ENCODE assay signal across 12 cellular contexts in genomic region chr19:12794936-12795335, GRCh38. TPM values are rescaled to one million over a fixed set of nuclear protein-coding genes. Genes with fewer than 3 reads are reported as not detected.
DNase-seq lines count a peak whose midpoint lies in the region; ATAC-seq and TF ChIP-seq lines count a peak whose summit lies in the region.
"Had no signal": no experiment of that assay in that cellular context is flagged by ENCODE, and none has a peak within 500 bp of the region (broad histone marks: within the 10 kb centered on the region; RNA-seq: fewer than 3 reads in every experiment).

No MANE protein-coding gene starts in this region.

- CTCF ChIA-PET in activated CD4-positive, alpha-beta T cell treated with anti-CD3 and anti-CD28 coated beads, Interleukin-2, amount 10 ng/mL, durations not matched to agents 7 days and 5 days (lab: Charles Lee): interaction anchor here (3.6 to 11.5 kb wide), 4 partner anchors 13 to 52 kb away, joined by 21 to 211 read pairs (median 66); partner anchors contain the start of gene HOOK2
- CTCF ChIA-PET in activated CD8-positive, alpha-beta T cell treated with anti-CD3 and anti-CD28 coated beads, Interleukin-2, amount 10 ng/mL, durations not matched to agents 7 days and 5 days (lab: Charles Lee): interaction anchor here (1.1 to 11.4 kb wide), 10 partner anchors 12 to 872 kb away, joined by 3 to 390 read pairs (median 14); partner anchors contain the start of gene HOOK2

- POLR2A ChIA-PET in activated CD4-positive, alpha-beta T cell treated with anti-CD3 and anti-CD28 coated beads, Interleukin-2, amount 10 ng/mL, durations not matched to agents 7 days and 5 days (lab: Charles Lee): no interaction called here
- POLR2A ChIA-PET in activated CD8-positive, alpha-beta T cell treated with anti-CD3 and anti-CD28 coated beads, Interleukin-2, amount 10 ng/mL, durations not matched to agents 7 days and 5 days (lab: Charles Lee): interaction anchor here (1.3 to 8.4 kb wide), 4 partner anchors 19 to 114 kb away, joined by 3 to 380 read pairs (median 4); partner anchors contain the start of gene HOOK2

- H3K36me3 Mint-ChIP-seq in activated CD4-positive, alpha-beta T cell treated with anti-CD3 and anti-CD28 coated beads, Interleukin-2, amount 10 ng/mL, durations not matched to agents 7 days and 5 days (ENCODE audit: low read depth): peaks cover 18% of the 10 kb centered on the region
- H3K36me3 Mint-ChIP-seq in activated CD8-positive, alpha-beta T cell treated with anti-CD3 and anti-CD28 coated beads, Interleukin-2, amount 10 ng/mL, durations not matched to agents 7 days and 5 days (ENCODE audit: low read depth): peaks cover 21% of the 10 kb centered on the region

- H3K27me3 ChIP-seq in gastroesophageal sphincter: no peaks in the 10 kb centered on the region
- H3K27me3 ChIP-seq: pancreas had no signal

- TF ChIP-seq POLR2A in gastroesophageal sphincter (IDR thresholded peaks at IDR 0.05): no peak

- peak overlapping the region; percentile 74 for H3K4me3 Mint-ChIP-seq in activated CD4-positive, alpha-beta T cell treated with anti-CD3 and anti-CD28 coated beads, Interleukin-2, amount 10 ng/mL, durations not matched to agents 7 days and 5 days
- peak overlapping the region; percentile 65 for H3K4me3 Mint-ChIP-seq in activated CD8-positive, alpha-beta T cell treated with anti-CD3 and anti-CD28 coated beads, Interleukin-2, amount 10 ng/mL, durations not matched to agents 7 days and 5 days
- peak overlapping the region; percentile 90 to 91 for H3K4me3 Mint-ChIP-seq in stimulated activated naive CD8-positive, alpha-beta T cell treated with anti-CD3 and anti-CD28 coated beads, Interleukin-15, amount 100 ng/mL, for 72 hours

- no peaks in the 10 kb centered on the region for H3K27me3 Mint-ChIP-seq in activated CD4-positive, alpha-beta T cell treated with anti-CD3 and anti-CD28 coated beads, Interleukin-2, amount 10 ng/mL, durations not matched to agents 7 days and 5 days
- no peaks in the 10 kb centered on the region for H3K27me3 Mint-ChIP-seq in activated CD8-positive, alpha-beta T cell treated with anti-CD3 and anti-CD28 coated beads, Interleukin-2, amount 10 ng/mL, durations not matched to agents 7 days and 5 days (ENCODE audit: low read depth)
- H3K27me3 Mint-ChIP-seq in stimulated activated naive CD8-positive, alpha-beta T cell treated with anti-CD3 and anti-CD28 coated beads, Interleukin-15, amount 100 ng/mL, for 72 hours: no peaks in the 10 kb centered on the region

- no peak for TF ChIP-seq CTCF in gastroesophageal sphincter (IDR thresholded peaks at IDR 0.05)

- no peak for ATAC-seq in activated CD8-positive, alpha-beta T cell treated with anti-CD3 and anti-CD28 coated beads, Interleukin-2, amount 10 ng/mL, durations not matched to agents 7 days and 5 days
- ATAC-seq in gastroesophageal sphincter: no peak
- ATAC-seq in stimulated activated naive CD8-positive, alpha-beta T cell treated with anti-CD3 and anti-CD28 coated beads, Interleukin-15, amount 100 ng/mL, for 72 hours: no peak
- ATAC-seq: pancreas had no signal

- H3K27ac ChIP-seq in gastroesophageal sphincter: peak overlapping the region in 3 of 4 donors; percentile 8 to 100 (median 98)
- H3K27ac ChIP-seq: SK-N-MC had no signal

- peaks cover 0 to 32% of the 10 kb centered on the region in 2 donors for H3K36me3 ChIP-seq in gastroesophageal sphincter

- TF ChIP-seq EP300 in gastroesophageal sphincter (IDR thresholded peaks at IDR 0.05): no peak

- peak overlapping the region; percentile 95 for H3K27ac Mint-ChIP-seq in activated CD4-positive, alpha-beta T cell treated with anti-CD3 and anti-CD28 coated beads, Interleukin-2, amount 10 ng/mL, durations not matched to agents 7 days and 5 days
- peak overlapping the region; percentile 93 for H3K27ac Mint-ChIP-seq in activated CD8-positive, alpha-beta T cell treated with anti-CD3 and anti-CD28 coated beads, Interleukin-2, amount 10 ng/mL, durations not matched to agents 7 days and 5 days
- no peak overlapping the region for H3K27ac Mint-ChIP-seq in stimulated activated naive CD8-positive, alpha-beta T cell treated with anti-CD3 and anti-CD28 coated beads, Interleukin-15, amount 100 ng/mL, for 72 hours

- H3K9me3 ChIP-seq in gastroesophageal sphincter: no peaks in the 10 kb centered on the region
- H3K9me3 ChIP-seq: pancreas had no signal

- no peaks in the 10 kb centered on the region for H3K9me3 Mint-ChIP-seq in activated CD4-positive, alpha-beta T cell treated with anti-CD3 and anti-CD28 coated beads, Interleukin-2, amount 10 ng/mL, durations not matched to agents 7 days and 5 days
- no peaks in the 10 kb centered on the region for H3K9me3 Mint-ChIP-seq in activated CD8-positive, alpha-beta T cell treated with anti-CD3 and anti-CD28 coated beads, Interleukin-2, amount 10 ng/mL, durations not matched to agents 7 days and 5 days (ENCODE audit: insufficient read depth)
- no peaks in the 10 kb centered on the region for H3K9me3 Mint-ChIP-seq in stimulated activated naive CD8-positive, alpha-beta T cell treated with anti-CD3 and anti-CD28 coated beads, Interleukin-15, amount 100 ng/mL, for 72 hours

- WGBS in gastroesophageal sphincter (ENCODE audit: low coverage in 1 of 2), 2 donors: 84 to 91% methylated on average over 5 to 9 of the region's 9 CpGs

- peaks cover 39% of the 10 kb centered on the region for H3K4me1 Mint-ChIP-seq in activated CD4-positive, alpha-beta T cell treated with anti-CD3 and anti-CD28 coated beads, Interleukin-2, amount 10 ng/mL, durations not matched to agents 7 days and 5 days
- peaks cover 39% of the 10 kb centered on the region for H3K4me1 Mint-ChIP-seq in activated CD8-positive, alpha-beta T cell treated with anti-CD3 and anti-CD28 coated beads, Interleukin-2, amount 10 ng/mL, durations not matched to agents 7 days and 5 days (ENCODE audit: low read depth)
- H3K4me1 Mint-ChIP-seq in stimulated activated naive CD8-positive, alpha-beta T cell treated with anti-CD3 and anti-CD28 coated beads, Interleukin-15, amount 100 ng/mL, for 72 hours: peaks cover 34% of the 10 kb centered on the region

- peaks cover 0 to 50% (median 9%) of the 10 kb centered on the region in 3 donors for H3K4me1 ChIP-seq in gastroesophageal sphincter

- DNase-seq in activated CD4-positive, alpha-beta T cell treated with anti-CD3 and anti-CD28 coated beads, Interleukin-2, amount 10 ng/mL, durations not matched to agents 7 days and 5 days: no peak
- no peak for DNase-seq in activated CD4-positive, alpha-beta T cell treated with anti-CD3 and anti-CD28 coated beads for 48 hours
- no peak for DNase-seq in activated CD8-positive, alpha-beta T cell treated with anti-CD3 and anti-CD28 coated beads, Interleukin-2, amount 10 ng/mL, durations not matched to agents 7 days and 5 days
- DNase-seq in stimulated activated naive CD8-positive, alpha-beta T cell treated with anti-CD3 and anti-CD28 coated beads, Interleukin-15, amount 100 ng/mL, for 72 hours: no peak
- no peak for DNase-seq in NCI-H1930 (lab: John Stamatoyannopoulos, UW)
- no peak for DNase-seq in NCI-H2196 treated with DMSO at 0.1 percent for 48 hours (lab: John Stamatoyannopoulos, UW; ENCODE audit: unreplicated experiment)
- no peak for DNase-seq in COLO829 (ENCODE audit: low spot score)
- DNase-seq: ACHN, NCI-H2029 treated with DMSO at 0.1 percent for 48 hours had no signal

- H3K4me3 ChIP-seq in gastroesophageal sphincter: no peak overlapping the region
- H3K4me3 ChIP-seq: SK-N-MC had no signal

RNA-seq across cellular contexts. Expression of gene JUNB, which starts 3.6 kb away (rescaled TPM):
- 10 to 100 TPM; 66.7 to 78.4 TPM for total RNA-seq in activated CD4-positive, alpha-beta T cell treated with anti-CD3 and anti-CD28 coated beads, Interleukin-2, amount 10 ng/mL, durations not matched to agents 7 days and 5 days
- total RNA-seq in activated CD8-positive, alpha-beta T cell treated with anti-CD3 and anti-CD28 coated beads, Interleukin-2, amount 10 ng/mL, durations not matched to agents 7 days and 5 days: 10 to 100 TPM; 90.4 to 92.9 TPM
- 100 to 1,000 TPM in 3 of 4 donors, 10 to 100 TPM in 1; 99.3 to 614 (median 168) TPM for total RNA-seq in gastroesophageal sphincter

RNA-seq across cellular contexts. Expression of gene PRDX2, which starts 6.7 kb away (rescaled TPM):
- 100 to 1,000 TPM; 274 to 288 TPM for total RNA-seq in activated CD4-positive, alpha-beta T cell treated with anti-CD3 and anti-CD28 coated beads, Interleukin-2, amount 10 ng/mL, durations not matched to agents 7 days and 5 days
- total RNA-seq in activated CD8-positive, alpha-beta T cell treated with anti-CD3 and anti-CD28 coated beads, Interleukin-2, amount 10 ng/mL, durations not matched to agents 7 days and 5 days: 100 to 1,000 TPM; 250 to 267 TPM
- total RNA-seq in gastroesophageal sphincter: 100 to 1,000 TPM; 178 to 303 (median 227) TPM

RNA-seq across cellular contexts. Expression of gene THSD8, which starts 6.9 kb away (rescaled TPM):
- 10 to 100 TPM; 27.0 to 31.1 TPM for total RNA-seq in activated CD4-positive, alpha-beta T cell treated with anti-CD3 and anti-CD28 coated beads, Interleukin-2, amount 10 ng/mL, durations not matched to agents 7 days and 5 days
- total RNA-seq in activated CD8-positive, alpha-beta T cell treated with anti-CD3 and anti-CD28 coated beads, Interleukin-2, amount 10 ng/mL, durations not matched to agents 7 days and 5 days: 10 to 100 TPM; 17.7 to 30.9 TPM
- total RNA-seq in gastroesophageal sphincter: not detected

RNA-seq across cellular contexts. Expression of gene RNASEH2A, which starts 11.4 kb away (rescaled TPM):
- 10 to 100 TPM; 34.9 to 39.3 TPM for total RNA-seq in activated CD4-positive, alpha-beta T cell treated with anti-CD3 and anti-CD28 coated beads, Interleukin-2, amount 10 ng/mL, durations not matched to agents 7 days and 5 days
- 10 to 100 TPM; 49.2 to 64.0 TPM for total RNA-seq in activated CD8-positive, alpha-beta T cell treated with anti-CD3 and anti-CD28 coated beads, Interleukin-2, amount 10 ng/mL, durations not matched to agents 7 days and 5 days
- 1 to 10 TPM; 2.0 to 9.4 (median 3.7) TPM for total RNA-seq in gastroesophageal sphincter

RNA-seq across cellular contexts. Expression of gene HOOK2, which starts 19.6 kb away (rescaled TPM):
- total RNA-seq in activated CD4-positive, alpha-beta T cell treated with anti-CD3 and anti-CD28 coated beads, Interleukin-2, amount 10 ng/mL, durations not matched to agents 7 days and 5 days: 10 to 100 TPM; 13.9 to 14.0 TPM
- 10 to 100 TPM; 14.4 to 16.9 TPM for total RNA-seq in activated CD8-positive, alpha-beta T cell treated with anti-CD3 and anti-CD28 coated beads, Interleukin-2, amount 10 ng/mL, durations not matched to agents 7 days and 5 days
- total RNA-seq in gastroesophageal sphincter: 10 to 100 TPM; 13.5 to 24.1 (median 14.6) TPM

Comparison
In these comparisons a context has a peak if more than half of its experiments do, and no peak if none do; other contexts are left out.
1. H3K27ac Mint-ChIP-seq: peak in activated CD4-positive, alpha-beta T cell treated with anti-CD3 and anti-CD28 coated beads, Interleukin-2, amount 10 ng/mL, durations not matched to agents 7 days and 5 days (single experiment) and activated CD8-positive, alpha-beta T cell treated with anti-CD3 and anti-CD28 coated beads, Interleukin-2, amount 10 ng/mL, durations not matched to agents 7 days and 5 days (single experiment); none in stimulated activated naive CD8-positive, alpha-beta T cell treated with anti-CD3 and anti-CD28 coated beads, Interleukin-15, amount 100 ng/mL, for 72 hours (0 of 2).
2. RNA of gene THSD8, which starts 6.9 kb away (total RNA-seq): 27.0 to 31.1 TPM in activated CD4-positive, alpha-beta T cell treated with anti-CD3 and anti-CD28 coated beads, Interleukin-2, amount 10 ng/mL, durations not matched to agents 7 days and 5 days and 17.7 to 30.9 TPM in activated CD8-positive, alpha-beta T cell treated with anti-CD3 and anti-CD28 coated beads, Interleukin-2, amount 10 ng/mL, durations not matched to agents 7 days and 5 days; not detected in gastroesophageal sphincter; every median in the first group is over 10 times any median in the second.
3. Peak in every context shown above with its lines, with median percentiles within 50 percentile points of each other: H3K4me3 Mint-ChIP-seq.